In the genomic region with DNA sequence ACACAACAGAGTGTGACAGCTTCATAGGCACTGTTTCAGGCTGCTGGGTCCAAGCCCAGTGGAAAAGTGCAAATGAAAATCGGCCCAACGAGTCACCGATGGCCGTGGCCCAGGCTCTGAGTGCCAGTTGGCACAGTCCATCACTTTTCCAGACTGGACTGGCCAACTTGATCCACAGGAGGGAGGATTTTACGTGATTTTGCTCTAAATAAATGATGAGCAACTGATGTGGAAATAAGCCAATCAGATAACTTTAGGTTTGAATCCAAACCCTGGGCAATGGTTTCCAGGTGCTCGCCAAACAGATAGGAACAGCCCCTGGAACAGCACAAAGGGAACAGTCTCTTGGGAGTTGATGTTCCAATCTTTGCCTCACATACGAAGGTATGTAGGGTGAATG, we compare ENCODE assay signal across 17 cellular contexts.
DNase-seq lines count a peak whose midpoint lies in the region; ATAC-seq and TF ChIP-seq lines count a peak whose summit lies in the region.
"Had no signal": no experiment of that assay in that cellular context is flagged by ENCODE, and none has a peak within 500 bp of the region (broad histone marks: within the 10 kb centered on the region; RNA-seq: fewer than 3 reads in every experiment).

No MANE protein-coding gene starts in this region.

- H3K4me3 ChIP-seq in fibroblast of lung (replicated peaks in 1 of 4; ENCODE audit: control extremely low read depth in 1 of 4, insufficient read depth in 1 of 4, low read depth in 3 of 4, low read length in 4 of 4) (no peak overlapping the region), psoas muscle (no peak overlapping the region), hepatocyte (no peak overlapping the region)
- H3K4me3 ChIP-seq: BLaER1, cardiac muscle cell, GM23338, SJSA1, skin epidermis had no signal

- DNase-seq in G401 (ENCODE audit: low spot score) (peak; percentile 72), RPMI7951 (ENCODE audit: low read depth) (peak; percentile 58), fibroblast of lung (ENCODE audit: low read depth in 2 of 2) (peak in 1 of 2 donors; percentile 59), psoas muscle (peak; percentile 74 to 82), hepatocyte (ENCODE audit: low spot score) (no peak), dermis blood vessel endothelial cell (no peak), superior temporal gyrus (ENCODE audit: extremely low spot score) (no peak)
- DNase-seq: activated CD8-positive, alpha-beta T cell treated with anti-CD3 and anti-CD28 coated beads, Interleukin-2, amount 10 ng/mL, durations not matched to agents 7 days and 5 days; activated effector memory CD4-positive, alpha-beta T cell treated with anti-CD3 and anti-CD28 coated beads, Interleukin-2, amount 50 U/mL, for 16 hours; DMS153; NK-92 treated with Interleukin-12 subunit alpha and Interleukin-12 subunit beta, amount 100 ng/mL, for 24 hours had no signal

- TF ChIP-seq CTCF in fibroblast of lung (conservative IDR thresholded peaks at IDR 0.05 in 1 of 2, IDR thresholded peaks at IDR 0.05 in 1 of 2; ENCODE audit: low read depth in 1 of 2, low read length in 2 of 2) (no peak), psoas muscle (IDR thresholded peaks at IDR 0.05) (no peak), hepatocyte (IDR thresholded peaks at IDR 0.05; ENCODE audit: poor library complexity) (no peak)

- H3K9me2 ChIP-seq in hepatocyte (replicated peaks; ENCODE audit: insufficient read depth), result no peaks in the 10 kb centered on the region

- peak overlapping the region; percentile 25 for H3K4me2 ChIP-seq in fibroblast of lung (ENCODE audit: extremely low read depth, insufficient read depth, low read length)
- no peak overlapping the region for H3K4me2 ChIP-seq in hepatocyte
- H3K4me2 ChIP-seq: BLaER1, GM23338 had no signal

- intact Hi-C loops in psoas muscle (cut with DNase I), result no loop called here

- H3K9ac ChIP-seq in fibroblast of lung (ENCODE audit: insufficient read depth, low read length), result no peak overlapping the region
- H3K9ac ChIP-seq: BLaER1 had no signal

- H3K27me3 ChIP-seq in fibroblast of lung (ENCODE audit: control insufficient read depth, insufficient read depth, low read length) (no peaks in the 10 kb centered on the region), psoas muscle (ENCODE audit: insufficient read depth in 3 of 3, low read length in 2 of 3) (peaks cover 0 to 5% (median 0%) of the 10 kb centered on the region in 3 donors), hepatocyte (no peaks in the 10 kb centered on the region)
- H3K27me3 ChIP-seq: BLaER1, cardiac muscle cell, SJSA1 had no signal

- peak in 3 of 4 donors; percentile 48 to 66 (median 62) for ATAC-seq in psoas muscle
- ATAC-seq in GM18909 (IDR thresholded peaks at IDR 0.05; ENCODE audit: poor library complexity, unreplicated experiment), result no peak
- ATAC-seq: activated CD8-positive, alpha-beta T cell treated with anti-CD3 and anti-CD28 coated beads, Interleukin-2, amount 10 ng/mL, durations not matched to agents 7 days and 5 days; GM23338 had no signal

- H3K27ac ChIP-seq in fibroblast of lung (ENCODE audit: insufficient read depth, low read length), result no peak overlapping the region
- H3K27ac ChIP-seq in psoas muscle, result no peak overlapping the region
- no peak overlapping the region for H3K27ac ChIP-seq in hepatocyte
- H3K27ac ChIP-seq: BLaER1, cardiac muscle cell, SJSA1, skin epidermis had no signal

- in situ Hi-C loops in G401 (cut with HindIII; ENCODE audit: low sequenced_read_pairs), result no loop called here

- H3K36me3 ChIP-seq in fibroblast of lung (ENCODE audit: control insufficient read depth, insufficient read depth, low read length) (no peaks in the 10 kb centered on the region), psoas muscle (ENCODE audit: insufficient read depth in 1 of 2, low read depth in 1 of 2) (no peaks in the 10 kb centered on the region), hepatocyte (replicated peaks; ENCODE audit: insufficient read depth, low read depth) (no peaks in the 10 kb centered on the region)
- H3K36me3 ChIP-seq: BLaER1, cardiac muscle cell, SJSA1 had no signal

- peaks cover 7% of the 10 kb centered on the region for H3K4me1 ChIP-seq in fibroblast of lung (ENCODE audit: control insufficient read depth, extremely low read depth, insufficient read depth, low read length)
- peaks cover 10% of the 10 kb centered on the region for H3K4me1 ChIP-seq in psoas muscle
- H3K4me1 ChIP-seq in hepatocyte (ENCODE audit: insufficient read depth), result no peaks in the 10 kb centered on the region

- H3K79me2 ChIP-seq in fibroblast of lung (ENCODE audit: control insufficient read depth, insufficient read depth, low read length), result no peaks in the 10 kb centered on the region
- no peaks in the 10 kb centered on the region for H3K79me2 ChIP-seq in hepatocyte

- H4K20me1 ChIP-seq in fibroblast of lung (ENCODE audit: control insufficient read depth, extremely low read depth, insufficient read depth, low read length) (no peaks in the 10 kb centered on the region), hepatocyte (ENCODE audit: insufficient read depth, poor library complexity, severe bottlenecking) (no peaks in the 10 kb centered on the region)
- H4K20me1 ChIP-seq: BLaER1 had no signal

- 19 to 26% (median 19%) methylated on average over 7 of the region's 7 CpGs for whole genome bisulfite sequencing in psoas muscle, 3 donors
- 95% methylated on average over 7 of the region's 7 CpGs for WGBS in hepatocyte (ENCODE audit: low lambda C conversion rate, missing lambda C conversion rate)

- H3K9me3 ChIP-seq in fibroblast of lung (ENCODE audit: control insufficient read depth, insufficient read depth, low read depth, low read length), result no peaks in the 10 kb centered on the region
- no peaks in the 10 kb centered on the region for H3K9me3 ChIP-seq in psoas muscle
- no peaks in the 10 kb centered on the region for H3K9me3 ChIP-seq in hepatocyte (ENCODE audit: low read depth)
- H3K9me3 ChIP-seq: BLaER1, SJSA1 had no signal

- H2AFZ ChIP-seq in fibroblast of lung (ENCODE audit: low read length) (no peak overlapping the region), hepatocyte (no peak overlapping the region)
- H2AFZ ChIP-seq: GM23338 had no signal

Comparison
In these comparisons a context has a peak if more than half of its experiments do, and no peak if none do; other contexts are left out.
1. DNase-seq: peak in G401 (single experiment), RPMI7951 (single experiment) and psoas muscle (2 of 2); none in hepatocyte (single experiment), dermis blood vessel endothelial cell (single experiment) and superior temporal gyrus (single experiment).